Comparison of ENCODE assay signal across 8 cellular contexts in the genomic region with DNA sequence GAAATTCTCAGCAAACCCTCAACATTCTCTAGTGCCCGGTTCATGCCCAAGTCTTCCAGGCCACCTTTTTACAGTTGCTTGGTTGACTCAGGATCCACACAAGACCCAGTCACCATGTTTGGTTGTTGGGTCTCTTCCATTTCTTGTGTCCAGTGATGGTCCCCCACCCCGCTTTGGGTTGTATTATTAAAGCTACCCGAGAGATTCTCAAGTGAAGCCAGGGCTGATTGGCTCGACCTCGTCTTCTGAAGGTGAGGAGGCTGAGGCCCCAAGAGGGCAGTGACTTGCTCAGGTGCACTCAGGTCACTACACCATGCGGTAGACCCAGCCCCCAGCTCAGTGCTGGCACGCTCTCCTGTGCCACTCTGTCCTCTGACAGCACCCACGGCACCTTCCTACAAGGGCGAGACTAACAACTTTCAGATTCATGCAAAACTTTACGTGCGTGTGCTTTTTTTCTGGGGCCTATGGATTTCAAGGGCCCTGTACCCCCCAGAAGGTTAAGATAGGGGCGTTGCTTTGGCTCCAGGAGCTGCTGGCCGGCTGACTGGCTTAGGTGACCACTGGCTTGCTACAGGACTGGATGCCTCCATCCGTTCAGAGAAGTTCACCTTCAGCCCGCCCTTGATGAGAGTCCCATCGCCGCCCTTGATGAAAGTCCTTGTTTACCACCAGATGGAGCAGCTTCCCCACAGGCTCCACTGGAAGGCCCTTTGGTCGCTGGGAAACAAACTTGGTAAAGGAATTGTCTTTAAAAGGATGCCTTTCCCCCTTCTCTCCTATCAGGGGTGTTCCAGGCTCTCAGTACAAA. TPM values are rescaled to one million over a fixed set of nuclear protein-coding genes. Genes with fewer than 3 reads are reported as not detected.
DNase-seq lines count a peak whose midpoint lies in the region; ATAC-seq and TF ChIP-seq lines count a peak whose summit lies in the region.

No MANE protein-coding gene starts in this region.

- TF ChIP-seq CTCF in LNCAP (IDR thresholded peaks at IDR 0.05) (peak; percentile 76), WI38 (IDR thresholded peaks at IDR 0.05; ENCODE audit: low read depth, low read length) (peak; percentile 72)

- DNase-seq in ELR (ENCODE audit: low read depth) (peak; percentile 74), Right ventricle myocardium superior (no peak), pulmonary artery endothelial cell (ENCODE audit: low read depth, low spot score) (peak; percentile 36)

- no peaks in the 10 kb centered on the region for H3K4me1 Mint-ChIP-seq in activated T-helper 17 cell treated with anti-CD3 and anti-CD28 coated beads, Interleukin-2, amount 50 U/mL, for 72 hours

- no peak overlapping the region for H3K4me3 Mint-ChIP-seq in activated T-helper 17 cell treated with anti-CD3 and anti-CD28 coated beads, Interleukin-2, amount 50 U/mL, for 72 hours

- no peaks in the 10 kb centered on the region for H3K36me3 Mint-ChIP-seq in activated T-helper 17 cell treated with anti-CD3 and anti-CD28 coated beads, Interleukin-2, amount 50 U/mL, for 72 hours (ENCODE audit: low read depth)

- H3K9me3 Mint-ChIP-seq in activated T-helper 17 cell treated with anti-CD3 and anti-CD28 coated beads, Interleukin-2, amount 50 U/mL, for 72 hours = no peaks in the 10 kb centered on the region

- H3K4me3 ChIP-seq in WI38 (ENCODE audit: low read depth, low read length) = no peak overlapping the region

- H3K27ac Mint-ChIP-seq in activated T-helper 17 cell treated with anti-CD3 and anti-CD28 coated beads, Interleukin-2, amount 50 U/mL, for 72 hours = no peak overlapping the region

- intact Hi-C loops in Right ventricle myocardium superior (cut with DNase I) = loop anchor here (1.0 to 10.0 kb wide), 2 partner anchors 120 to 417 kb away; no protein-coding TSS in a partner anchor

- ATAC-seq in Right ventricle myocardium superior (ENCODE audit: poor library complexity) (peak; percentile 96), GM21717 (IDR thresholded peaks at IDR 0.05; ENCODE audit: unreplicated experiment) (no peak), HG02642 (IDR thresholded peaks at IDR 0.05; ENCODE audit: poor library complexity, unreplicated experiment) (no peak)
- no peak for ATAC-seq in activated T-helper 17 cell treated with anti-CD3 and anti-CD28 coated beads, Interleukin-2, amount 50 U/mL, for 72 hours (replicated peaks)

- peaks cover 15% of the 10 kb centered on the region for H3K27me3 Mint-ChIP-seq in activated T-helper 17 cell treated with anti-CD3 and anti-CD28 coated beads, Interleukin-2, amount 50 U/mL, for 72 hours

RNA-seq across cellular contexts. Expression of gene CAPN9, which starts 50.4 kb away (rescaled TPM):
- total RNA-seq in Right ventricle myocardium superior (0.83 TPM), pulmonary artery endothelial cell (not detected in 2 replicates)
- total RNA-seq in activated T-helper 17 cell treated with anti-CD3 and anti-CD28 coated beads, Interleukin-2, amount 50 U/mL, for 72 hours = not detected
